In the genomic region with DNA sequence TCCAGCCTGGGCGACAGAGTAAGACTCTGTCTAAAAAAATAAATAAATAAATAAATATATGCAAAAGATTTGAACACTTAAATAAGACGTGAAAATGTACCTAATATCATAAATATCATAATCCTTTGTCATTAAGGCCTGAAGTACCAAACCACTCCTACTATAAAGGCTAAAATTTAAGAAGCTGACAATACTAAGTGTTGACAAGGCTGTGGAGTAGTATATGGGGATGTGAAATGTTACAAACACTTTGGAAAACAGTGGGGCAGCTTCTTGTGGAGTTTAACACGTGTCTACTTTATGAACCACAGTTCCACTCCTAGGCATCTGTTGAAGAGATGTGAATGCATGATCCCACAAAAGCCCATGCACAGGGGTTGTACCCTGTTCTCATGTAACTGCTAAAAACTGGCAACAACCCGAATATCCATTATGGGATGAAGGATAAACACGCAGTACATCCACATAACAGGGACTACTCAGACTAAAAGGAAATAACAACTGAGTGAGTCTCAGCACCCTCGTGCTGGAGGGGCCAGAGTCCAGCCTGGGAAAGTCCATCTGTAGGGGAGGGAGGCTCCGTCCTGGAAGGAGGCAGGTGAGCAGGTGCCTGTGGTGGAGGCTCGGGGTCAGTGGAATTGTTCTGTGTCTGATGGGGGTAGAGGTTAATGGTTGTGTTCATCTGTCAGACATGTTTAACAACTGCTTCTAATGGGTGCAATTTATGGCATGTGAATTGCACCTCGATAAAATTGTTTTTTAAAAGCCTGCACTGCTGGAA, we compare ENCODE assay signal across 1 cellular context.
TF ChIP-seq lines count a peak whose summit lies in the region.

No MANE protein-coding gene starts in this region.

TF ChIP-seq in K562, 482 proteins besides CTCF, POLR2A, EP300 and RAD21:
- TF ChIP-seq, protein P1, sequence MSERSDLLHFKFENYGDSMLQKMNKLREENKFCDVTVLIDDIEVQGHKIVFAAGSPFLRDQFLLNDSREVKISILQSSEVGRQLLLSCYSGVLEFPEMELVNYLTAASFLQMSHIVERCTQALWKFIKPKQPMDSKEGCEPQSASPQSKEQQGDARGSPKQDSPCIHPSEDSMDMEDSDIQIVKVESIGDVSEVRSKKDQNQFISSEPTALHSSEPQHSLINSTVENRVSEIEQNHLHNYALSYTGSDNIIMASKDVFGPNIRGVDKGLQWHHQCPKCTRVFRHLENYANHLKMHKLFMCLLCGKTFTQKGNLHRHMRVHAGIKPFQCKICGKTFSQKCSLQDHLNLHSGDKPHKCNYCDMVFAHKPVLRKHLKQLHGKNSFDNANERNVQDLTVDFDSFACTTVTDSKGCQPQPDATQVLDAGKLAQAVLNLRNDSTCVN (CRISPR knock-in tag; IDR thresholded peaks at IDR 0.05), result no peak
- TF ChIP-seq RBM25 (IDR thresholded peaks at IDR 0.05; ENCODE audit: low read depth, low read length, severe bottlenecking) (peak; percentile 86), NCOA6 (IDR thresholded peaks at IDR 0.05) (no peak), ZFP36 (IDR thresholded peaks at IDR 0.05; ENCODE audit: low read depth, low read length, partially characterized antibody) (peak; percentile 66)
- TF ChIP-seq, protein P2, sequence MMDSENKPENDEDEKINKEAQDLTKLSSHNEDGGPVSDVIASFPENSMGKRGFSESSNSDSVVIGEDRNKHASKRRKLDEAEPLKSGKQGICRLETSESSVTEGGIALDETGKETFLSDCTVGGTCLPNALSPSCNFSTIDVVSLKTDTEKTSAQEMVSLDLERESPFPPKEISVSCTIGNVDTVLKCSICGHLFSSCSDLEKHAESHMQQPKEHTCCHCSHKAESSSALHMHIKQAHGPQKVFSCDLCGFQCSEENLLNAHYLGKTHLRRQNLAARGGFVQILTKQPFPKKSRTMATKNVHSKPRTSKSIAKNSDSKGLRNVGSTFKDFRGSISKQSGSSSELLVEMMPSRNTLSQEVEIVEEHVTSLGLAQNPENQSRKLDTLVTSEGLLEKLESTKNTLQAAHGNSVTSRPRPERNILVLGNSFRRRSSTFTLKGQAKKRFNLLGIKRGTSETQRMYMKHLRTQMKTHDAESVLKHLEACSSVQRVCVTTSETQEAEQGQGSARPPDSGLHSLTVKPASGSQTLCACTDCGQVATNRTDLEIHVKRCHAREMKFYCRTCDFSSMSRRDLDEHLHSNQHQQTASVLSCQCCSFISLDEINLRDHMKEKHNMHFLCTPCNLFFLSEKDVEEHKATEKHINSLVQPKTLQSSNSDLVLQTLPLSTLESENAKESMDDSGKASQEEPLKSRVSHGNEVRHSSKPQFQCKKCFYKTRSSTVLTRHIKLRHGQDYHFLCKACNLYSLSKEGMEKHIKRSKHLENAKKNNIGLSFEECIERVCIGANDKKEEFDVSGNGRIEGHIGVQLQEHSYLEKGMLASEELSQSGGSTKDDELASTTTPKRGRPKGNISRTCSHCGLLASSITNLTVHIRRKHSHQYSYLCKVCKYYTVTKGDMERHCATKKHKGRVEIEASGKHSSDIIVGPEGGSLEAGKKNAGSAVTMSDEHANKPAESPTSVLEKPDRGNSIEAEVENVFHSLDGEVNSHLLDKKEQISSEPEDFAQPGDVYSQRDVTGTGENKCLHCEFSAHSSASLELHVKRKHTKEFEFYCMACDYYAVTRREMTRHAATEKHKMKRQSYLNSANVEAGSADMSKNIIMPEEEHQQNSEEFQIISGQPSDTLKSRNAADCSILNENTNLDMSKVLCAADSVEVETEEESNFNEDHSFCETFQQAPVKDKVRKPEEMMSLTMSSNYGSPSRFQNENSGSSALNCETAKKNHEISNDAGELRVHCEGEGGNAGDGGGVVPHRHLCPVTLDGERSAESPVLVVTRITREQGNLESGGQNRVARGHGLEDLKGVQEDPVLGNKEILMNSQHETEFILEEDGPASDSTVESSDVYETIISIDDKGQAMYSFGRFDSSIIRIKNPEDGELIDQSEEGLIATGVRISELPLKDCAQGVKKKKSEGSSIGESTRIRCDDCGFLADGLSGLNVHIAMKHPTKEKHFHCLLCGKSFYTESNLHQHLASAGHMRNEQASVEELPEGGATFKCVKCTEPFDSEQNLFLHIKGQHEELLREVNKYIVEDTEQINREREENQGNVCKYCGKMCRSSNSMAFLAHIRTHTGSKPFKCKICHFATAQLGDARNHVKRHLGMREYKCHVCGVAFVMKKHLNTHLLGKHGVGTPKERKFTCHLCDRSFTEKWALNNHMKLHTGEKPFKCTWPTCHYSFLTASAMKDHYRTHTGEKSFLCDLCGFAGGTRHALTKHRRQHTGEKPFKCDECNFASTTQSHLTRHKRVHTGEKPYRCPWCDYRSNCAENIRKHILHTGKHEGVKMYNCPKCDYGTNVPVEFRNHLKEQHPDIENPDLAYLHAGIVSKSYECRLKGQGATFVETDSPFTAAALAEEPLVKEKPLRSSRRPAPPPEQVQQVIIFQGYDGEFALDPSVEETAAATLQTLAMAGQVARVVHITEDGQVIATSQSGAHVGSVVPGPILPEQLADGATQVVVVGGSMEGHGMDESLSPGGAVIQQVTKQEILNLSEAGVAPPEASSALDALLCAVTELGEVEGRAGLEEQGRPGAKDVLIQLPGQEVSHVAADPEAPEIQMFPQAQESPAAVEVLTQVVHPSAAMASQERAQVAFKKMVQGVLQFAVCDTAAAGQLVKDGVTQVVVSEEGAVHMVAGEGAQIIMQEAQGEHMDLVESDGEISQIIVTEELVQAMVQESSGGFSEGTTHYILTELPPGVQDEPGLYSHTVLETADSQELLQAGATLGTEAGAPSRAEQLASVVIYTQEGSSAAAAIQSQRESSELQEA (IDR thresholded peaks at IDR 0.05; ENCODE audit: low read depth), result peak; percentile 58; the same call in 1 of the 2 replicates
- TF ChIP-seq, protein P3, sequence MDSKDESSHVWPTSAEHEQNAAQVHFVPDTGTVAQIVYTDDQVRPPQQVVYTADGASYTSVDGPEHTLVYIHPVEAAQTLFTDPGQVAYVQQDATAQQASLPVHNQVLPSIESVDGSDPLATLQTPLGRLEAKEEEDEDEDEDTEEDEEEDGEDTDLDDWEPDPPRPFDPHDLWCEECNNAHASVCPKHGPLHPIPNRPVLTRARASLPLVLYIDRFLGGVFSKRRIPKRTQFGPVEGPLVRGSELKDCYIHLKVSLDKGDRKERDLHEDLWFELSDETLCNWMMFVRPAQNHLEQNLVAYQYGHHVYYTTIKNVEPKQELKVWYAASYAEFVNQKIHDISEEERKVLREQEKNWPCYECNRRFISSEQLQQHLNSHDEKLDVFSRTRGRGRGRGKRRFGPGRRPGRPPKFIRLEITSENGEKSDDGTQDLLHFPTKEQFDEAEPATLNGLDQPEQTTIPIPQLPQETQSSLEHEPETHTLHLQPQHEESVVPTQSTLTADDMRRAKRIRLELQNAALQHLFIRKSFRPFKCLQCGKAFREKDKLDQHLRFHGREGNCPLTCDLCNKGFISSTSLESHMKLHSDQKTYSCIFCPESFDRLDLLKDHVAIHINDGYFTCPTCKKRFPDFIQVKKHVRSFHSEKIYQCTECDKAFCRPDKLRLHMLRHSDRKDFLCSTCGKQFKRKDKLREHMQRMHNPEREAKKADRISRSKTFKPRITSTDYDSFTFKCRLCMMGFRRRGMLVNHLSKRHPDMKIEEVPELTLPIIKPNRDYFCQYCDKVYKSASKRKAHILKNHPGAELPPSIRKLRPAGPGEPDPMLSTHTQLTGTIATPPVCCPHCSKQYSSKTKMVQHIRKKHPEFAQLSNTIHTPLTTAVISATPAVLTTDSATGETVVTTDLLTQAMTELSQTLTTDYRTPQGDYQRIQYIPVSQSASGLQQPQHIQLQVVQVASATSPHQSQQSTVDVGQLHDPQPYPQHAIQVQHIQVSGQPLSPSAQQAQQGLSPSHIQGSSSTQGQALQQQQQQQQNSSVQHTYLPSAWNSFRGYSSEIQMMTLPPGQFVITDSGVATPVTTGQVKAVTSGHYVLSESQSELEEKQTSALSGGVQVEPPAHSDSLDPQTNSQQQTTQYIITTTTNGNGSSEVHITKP (IDR thresholded peaks at IDR 0.05; ENCODE audit: partially characterized antibody), result peak; percentile 77
